20 cellular contexts compared by ENCODE assay signal in the genomic region with DNA sequence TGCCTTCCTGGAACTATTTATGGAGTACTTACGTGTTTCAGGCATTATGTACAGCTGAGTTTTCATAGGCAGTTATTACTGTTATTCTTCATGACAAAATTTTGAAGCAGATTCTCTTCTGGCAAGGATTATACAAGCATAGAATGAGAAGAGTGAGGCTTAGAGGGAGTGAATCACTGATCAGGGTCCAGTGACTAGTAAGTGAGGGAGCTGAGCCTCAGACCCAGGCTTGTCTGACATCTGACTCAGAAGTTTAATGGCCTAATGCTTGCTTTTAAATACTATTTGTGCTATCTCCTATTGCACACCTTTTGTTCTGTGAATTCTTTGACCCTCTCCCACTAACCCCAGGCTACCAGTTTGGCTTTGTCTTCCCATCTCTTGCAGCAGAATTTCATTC.
A peak's percentile ranks its signal among the peaks of the same experiment; 100 is the strongest.
DNase-seq lines count a peak whose midpoint lies in the region; ATAC-seq and TF ChIP-seq lines count a peak whose summit lies in the region.
"Had no signal": no experiment of that assay in that cellular context is flagged by ENCODE, and none has a peak within 500 bp of the region (broad histone marks: within the 10 kb centered on the region; RNA-seq: fewer than 3 reads in every experiment).

No MANE protein-coding gene starts in this region.

- in situ Hi-C loops in mammary epithelial cell (cut with MboI; ENCODE audit: low sequenced_read_pairs in 2 of 2), result no loop called here

- 20% methylated on average over 1 of the region's 1 CpG for WGBS in mammary epithelial cell (ENCODE audit: low coverage, missing lambda C conversion rate)
- WGBS in hepatocyte (ENCODE audit: low lambda C conversion rate, missing lambda C conversion rate), result 50% methylated on average over 1 of the region's 1 CpG

- H3K9me3 Mint-ChIP-seq in CD4-positive, CD25-positive, alpha-beta regulatory T cell, result no peaks in the 10 kb centered on the region
- no peaks in the 10 kb centered on the region for H3K9me3 Mint-ChIP-seq in stimulated activated naive CD8-positive, alpha-beta T cell treated with anti-CD3 and anti-CD28 coated beads, Interleukin-15, amount 100 ng/mL, for 72 hours
- no peaks in the 10 kb centered on the region for H3K9me3 Mint-ChIP-seq in stimulated activated naive B cell treated with anti-CD40 and anti-IgM and Interleukin-4, amounts not matched to agents 10 μg/mL and 1 μg/mL and 100 μg/mL, for 72 hours

- H3K4me2 ChIP-seq in mammary epithelial cell (ENCODE audit: insufficient read depth, low read depth, low read length) (no peak overlapping the region), hepatocyte (no peak overlapping the region)
- H3K4me2 ChIP-seq: BLaER1 treated with 17β-estradiol and CSF1 and Interleukin-3, amounts not matched to agents 10 nM and 100 nM had no signal

- no peaks in the 10 kb centered on the region for H4K20me1 ChIP-seq in mammary epithelial cell (ENCODE audit: insufficient read depth, low read length)
- H4K20me1 ChIP-seq in hepatocyte (ENCODE audit: insufficient read depth, poor library complexity, severe bottlenecking), result no peaks in the 10 kb centered on the region
- H4K20me1 ChIP-seq: BLaER1 treated with 17β-estradiol and CSF1 and Interleukin-3, amounts not matched to agents 10 nM and 100 nM had no signal

- peaks cover 17% of the 10 kb centered on the region for H3K27me3 Mint-ChIP-seq in CD4-positive, CD25-positive, alpha-beta regulatory T cell
- no peaks in the 10 kb centered on the region for H3K27me3 Mint-ChIP-seq in stimulated activated naive CD8-positive, alpha-beta T cell treated with anti-CD3 and anti-CD28 coated beads, Interleukin-15, amount 100 ng/mL, for 72 hours
- peaks cover 0 to 9% of the 10 kb centered on the region in 2 donors for H3K27me3 Mint-ChIP-seq in stimulated activated naive B cell treated with anti-CD40 and anti-IgM and Interleukin-4, amounts not matched to agents 10 μg/mL and 1 μg/mL and 100 μg/mL, for 72 hours

- CTCF ChIA-PET in mammary epithelial cell (lab: Charles Lee; ENCODE audit: low non-redundant PET), result no interaction called here

- peaks cover 12% of the 10 kb centered on the region for H3K4me1 ChIP-seq in CD4-positive, CD25-positive, alpha-beta regulatory T cell (ENCODE audit: control insufficient read depth, insufficient read depth, low read length, poor library complexity, severe bottlenecking)
- H3K4me1 ChIP-seq in mammary epithelial cell (ENCODE audit: insufficient read depth, low read length) (no peaks in the 10 kb centered on the region), hepatocyte (ENCODE audit: insufficient read depth) (peaks cover 3% of the 10 kb centered on the region)
- H3K4me1 ChIP-seq: Caco-2 had no signal

- H3K36me3 ChIP-seq in CD4-positive, CD25-positive, alpha-beta regulatory T cell (ENCODE audit: control insufficient read depth, insufficient read depth, low read length), result no peaks in the 10 kb centered on the region
- H3K36me3 ChIP-seq in mammary epithelial cell (ENCODE audit: insufficient read depth, low read length) (no peaks in the 10 kb centered on the region), hepatocyte (replicated peaks; ENCODE audit: insufficient read depth, low read depth) (no peaks in the 10 kb centered on the region)
- H3K36me3 ChIP-seq: BLaER1 treated with 17β-estradiol and CSF1 and Interleukin-3, amounts not matched to agents 10 nM and 100 nM had no signal

- H3K4me3 Mint-ChIP-seq in CD4-positive, CD25-positive, alpha-beta regulatory T cell, result no peak overlapping the region
- no peak overlapping the region for H3K4me3 Mint-ChIP-seq in stimulated activated naive CD8-positive, alpha-beta T cell treated with anti-CD3 and anti-CD28 coated beads, Interleukin-15, amount 100 ng/mL, for 72 hours
- no peak overlapping the region for H3K4me3 Mint-ChIP-seq in stimulated activated naive B cell treated with anti-CD40 and anti-IgM and Interleukin-4, amounts not matched to agents 10 μg/mL and 1 μg/mL and 100 μg/mL, for 72 hours

- no peak overlapping the region for H2AFZ ChIP-seq in mammary epithelial cell (ENCODE audit: low read depth, low read length)
- H2AFZ ChIP-seq in hepatocyte, result no peak overlapping the region

- DNase-seq in CD4-positive, CD25-positive, alpha-beta regulatory T cell, result no peak
- DNase-seq in RKO (ENCODE audit: low spot score) (peak; percentile 51), mammary epithelial cell (peak; percentile 27), hepatocyte (ENCODE audit: low spot score) (peak; percentile 27)
- DNase-seq in activated CD4-positive, CD25-positive, alpha-beta regulatory T cell (lab: John Stamatoyannopoulos, UW), result no peak
- no peak for DNase-seq in stimulated activated naive CD8-positive, alpha-beta T cell treated with anti-CD3 and anti-CD28 coated beads, Interleukin-15, amount 100 ng/mL, for 72 hours
- no peak for DNase-seq in stimulated activated naive B cell treated with anti-CD40 and anti-IgM and Interleukin-4, amounts not matched to agents 10 μg/mL and 1 μg/mL and 100 μg/mL, for 72 hours
- DNase-seq: Caco-2, DMS53, HCEC 1CT, KBM-7, NCI-H1092 treated with DMSO at 0.1 percent for 48 hours, NCI-H187, NCI-H446 treated with DMSO at 0.1 percent for 48 hours, NCI-H748 treated with DMSO at 0.1 percent for 48 hours had no signal

- no peak overlapping the region for H3K4me3 ChIP-seq in CD4-positive, CD25-positive, alpha-beta regulatory T cell (ENCODE audit: low read depth, low read length)
- H3K4me3 ChIP-seq in mammary epithelial cell (replicated peaks in 1 of 3; ENCODE audit: insufficient read depth in 1 of 3, low read depth in 2 of 3, low read length in 3 of 3) (no peak overlapping the region), hepatocyte (no peak overlapping the region)
- H3K4me3 ChIP-seq: BLaER1 treated with 17β-estradiol and CSF1 and Interleukin-3, amounts not matched to agents 10 nM and 100 nM; GM12878 had no signal

- no peak overlapping the region for H3K27ac ChIP-seq in CD4-positive, CD25-positive, alpha-beta regulatory T cell (ENCODE audit: insufficient read depth, low read length, poor library complexity, severe bottlenecking)
- H3K27ac ChIP-seq in mammary epithelial cell (ENCODE audit: insufficient read depth, low read depth, low read length) (no peak overlapping the region), hepatocyte (no peak overlapping the region)
- H3K27ac ChIP-seq: BLaER1 treated with 17β-estradiol and CSF1 and Interleukin-3, amounts not matched to agents 10 nM and 100 nM; HL-60 had no signal

- H3K4me1 Mint-ChIP-seq in CD4-positive, CD25-positive, alpha-beta regulatory T cell, result peaks cover 6 to 23% (median 10%) of the 10 kb centered on the region in 4 donors
- peaks cover 22% of the 10 kb centered on the region for H3K4me1 Mint-ChIP-seq in stimulated activated naive CD8-positive, alpha-beta T cell treated with anti-CD3 and anti-CD28 coated beads, Interleukin-15, amount 100 ng/mL, for 72 hours
- peaks cover 0 to 5% of the 10 kb centered on the region in 2 donors for H3K4me1 Mint-ChIP-seq in stimulated activated naive B cell treated with anti-CD40 and anti-IgM and Interleukin-4, amounts not matched to agents 10 μg/mL and 1 μg/mL and 100 μg/mL, for 72 hours

- H3K27ac Mint-ChIP-seq in CD4-positive, CD25-positive, alpha-beta regulatory T cell, result peak overlapping the region in 2 of 3 donors; percentile 4 to 5
- no peak overlapping the region for H3K27ac Mint-ChIP-seq in stimulated activated naive CD8-positive, alpha-beta T cell treated with anti-CD3 and anti-CD28 coated beads, Interleukin-15, amount 100 ng/mL, for 72 hours
- H3K27ac Mint-ChIP-seq in stimulated activated naive B cell treated with anti-CD40 and anti-IgM and Interleukin-4, amounts not matched to agents 10 μg/mL and 1 μg/mL and 100 μg/mL, for 72 hours, result no peak overlapping the region

- intact Hi-C loops in mammary epithelial cell (cut with micrococcal nuclease), result no loop called here

- TF ChIP-seq CTCF in mammary epithelial cell (conservative IDR thresholded peaks at IDR 0.05 in 1 of 2, IDR thresholded peaks at IDR 0.05 in 1 of 2; ENCODE audit: extremely low read depth in 1 of 2, insufficient read depth in 1 of 2, low read depth in 1 of 2, low read length in 2 of 2), result no peak
- no peak for TF ChIP-seq CTCF in hepatocyte (IDR thresholded peaks at IDR 0.05; ENCODE audit: poor library complexity)

- no peak for ATAC-seq in CD4-positive, CD25-positive, alpha-beta regulatory T cell (ENCODE audit: low read depth in 2 of 2)
- ATAC-seq in HG03025 (IDR thresholded peaks at IDR 0.05; ENCODE audit: low FRiP score, unreplicated experiment), result no peak
- ATAC-seq in stimulated activated naive CD8-positive, alpha-beta T cell treated with anti-CD3 and anti-CD28 coated beads, Interleukin-15, amount 100 ng/mL, for 72 hours, result no peak
- ATAC-seq in stimulated activated naive B cell treated with anti-CD40 and anti-IgM and Interleukin-4, amounts not matched to agents 10 μg/mL and 1 μg/mL and 100 μg/mL, for 72 hours (replicated peaks), result no peak
- ATAC-seq: GM12878, Panc1 had no signal

- no TSS peak for BruUV-seq in mammary epithelial cell (replicated peaks; lab: Mats Ljungman, UMichigan)

- dilution Hi-C loops in mammary epithelial cell (cut with HindIII; ENCODE audit: low sequenced_read_pairs), result no loop called here

- H3K79me2 ChIP-seq in mammary epithelial cell (ENCODE audit: insufficient read depth, low read length) (no peaks in the 10 kb centered on the region), hepatocyte (no peaks in the 10 kb centered on the region)

- H3K9me2 ChIP-seq in hepatocyte (replicated peaks; ENCODE audit: insufficient read depth), result no peaks in the 10 kb centered on the region

- H3K9ac ChIP-seq in mammary epithelial cell (ENCODE audit: insufficient read depth, low read length), result no peak overlapping the region
- H3K9ac ChIP-seq: BLaER1 treated with 17β-estradiol and CSF1 and Interleukin-3, amounts not matched to agents 10 nM and 100 nM had no signal

- H3K9me3 ChIP-seq in CD4-positive, CD25-positive, alpha-beta regulatory T cell (ENCODE audit: control insufficient read depth in 2 of 2, low read length in 2 of 2), result no peaks in the 10 kb centered on the region
- H3K9me3 ChIP-seq in mammary epithelial cell (replicated peaks; ENCODE audit: insufficient read depth, low read length) (no peaks in the 10 kb centered on the region), hepatocyte (ENCODE audit: low read depth) (no peaks in the 10 kb centered on the region)
- H3K9me3 ChIP-seq: BLaER1 treated with 17β-estradiol and CSF1 and Interleukin-3, amounts not matched to agents 10 nM and 100 nM; Caco-2 had no signal

- H3K36me3 Mint-ChIP-seq in CD4-positive, CD25-positive, alpha-beta regulatory T cell, result no peaks in the 10 kb centered on the region
- H3K36me3 Mint-ChIP-seq in stimulated activated naive B cell treated with anti-CD40 and anti-IgM and Interleukin-4, amounts not matched to agents 10 μg/mL and 1 μg/mL and 100 μg/mL, for 72 hours, result no peaks in the 10 kb centered on the region

- H3K27me3 ChIP-seq in CD4-positive, CD25-positive, alpha-beta regulatory T cell (ENCODE audit: control insufficient read depth, insufficient read depth, low read length), result no peaks in the 10 kb centered on the region
- H3K27me3 ChIP-seq in mammary epithelial cell (ENCODE audit: insufficient read depth, low read length), result no peaks in the 10 kb centered on the region
- H3K27me3 ChIP-seq in hepatocyte, result no peaks in the 10 kb centered on the region
- H3K27me3 ChIP-seq: BLaER1 treated with 17β-estradiol and CSF1 and Interleukin-3, amounts not matched to agents 10 nM and 100 nM had no signal

Comparison
In these comparisons a context has a peak if more than half of its experiments do, and no peak if none do; other contexts are left out.
1. DNase-seq: peak in RKO (single experiment), mammary epithelial cell (single experiment) and hepatocyte (single experiment); none in CD4-positive, CD25-positive, alpha-beta regulatory T cell (0 of 3), activated CD4-positive, CD25-positive, alpha-beta regulatory T cell (0 of 4), stimulated activated naive CD8-positive, alpha-beta T cell treated with anti-CD3 and anti-CD28 coated beads, Interleukin-15, amount 100 ng/mL, for 72 hours (0 of 2) and stimulated activated naive B cell treated with anti-CD40 and anti-IgM and Interleukin-4, amounts not matched to agents 10 μg/mL and 1 μg/mL and 100 μg/mL, for 72 hours (single experiment).
2. H3K27ac Mint-ChIP-seq: peak in CD4-positive, CD25-positive, alpha-beta regulatory T cell (2 of 3); none in stimulated activated naive CD8-positive, alpha-beta T cell treated with anti-CD3 and anti-CD28 coated beads, Interleukin-15, amount 100 ng/mL, for 72 hours (0 of 2) and stimulated activated naive B cell treated with anti-CD40 and anti-IgM and Interleukin-4, amounts not matched to agents 10 μg/mL and 1 μg/mL and 100 μg/mL, for 72 hours (single experiment).